Comparison of ENCODE assay signal across 18 cellular contexts in genomic region chr6:27287751-27288135, GRCh38. TPM values are rescaled to one million over a fixed set of nuclear protein-coding genes. Genes with fewer than 3 reads are reported as not detected.
DNase-seq lines count a peak whose midpoint lies in the region; ATAC-seq and TF ChIP-seq lines count a peak whose summit lies in the region.
"Had no signal": no experiment of that assay in that cellular context is flagged by ENCODE, and none has a peak within 500 bp of the region (broad histone marks: within the 10 kb centered on the region; RNA-seq: fewer than 3 reads in every experiment).

No MANE protein-coding gene starts in this region.

- WGBS in trophoblast cell (ENCODE audit: extremely low coverage, insufficient coverage, insufficient read length): no CpG with 5 or more reads among the region's 8 CpGs

- no peak overlapping the region for H4K8ac ChIP-seq in trophoblast cell (ENCODE audit: low read depth, low read length)

- H2BK12ac ChIP-seq in trophoblast cell (ENCODE audit: low read length): no peak overlapping the region

- H4K91ac ChIP-seq in trophoblast cell (ENCODE audit: low read depth, low read length): no peak overlapping the region

- H3K23ac ChIP-seq in trophoblast cell (ENCODE audit: low read length): no peak overlapping the region

- H3K9ac ChIP-seq in trophoblast cell (ENCODE audit: low read length): no peak overlapping the region

- H2BK5ac ChIP-seq in trophoblast cell (ENCODE audit: low read depth, low read length, poor library complexity): no peak overlapping the region

- H3F3A ChIP-seq in PC-9 (ENCODE audit: insufficient read depth, low read depth): peaks cover 8% of the 10 kb centered on the region; the same call in 1 of the 2 replicates

- peaks cover 13% of the 10 kb centered on the region for H3K4me1 Mint-ChIP-seq in activated CD8-positive, alpha-beta T cell treated with anti-CD3 and anti-CD28 coated beads for 36 hours (ENCODE audit: low read depth)
- peaks cover 28% of the 10 kb centered on the region for H3K4me1 Mint-ChIP-seq in activated CD8-positive, alpha-beta T cell treated with anti-CD3 and anti-CD28 coated beads, Interleukin-2, amount 10 ng/mL, durations not matched to agents 7 days and 5 days (ENCODE audit: low read depth)
- peaks cover 0 to 8% (median 4%) of the 10 kb centered on the region in 4 donors for H3K4me1 Mint-ChIP-seq in naive thymus-derived CD8-positive, alpha-beta T cell

- H4K12ac ChIP-seq in trophoblast cell (ENCODE audit: low read depth, low read length): no peak overlapping the region

- H3K27ac Mint-ChIP-seq in activated CD8-positive, alpha-beta T cell treated with anti-CD3 and anti-CD28 coated beads for 36 hours: no peak overlapping the region
- no peak overlapping the region for H3K27ac Mint-ChIP-seq in activated CD8-positive, alpha-beta T cell treated with anti-CD3 and anti-CD28 coated beads, Interleukin-2, amount 10 ng/mL, durations not matched to agents 7 days and 5 days
- H3K27ac Mint-ChIP-seq in naive thymus-derived CD8-positive, alpha-beta T cell: peak overlapping the region in 1 of 10 donors; percentile 36

- no peaks in the 10 kb centered on the region for H4K20me1 ChIP-seq in PC-9 (ENCODE audit: insufficient read depth)

- H3K36me3 ChIP-seq in PC-9 (ENCODE audit: low read depth) (no peaks in the 10 kb centered on the region), trophoblast cell (ENCODE audit: control insufficient read depth in 1 of 2, insufficient read depth in 2 of 2, low read length in 2 of 2) (no peaks in the 10 kb centered on the region)
- no peaks in the 10 kb centered on the region for H3K36me3 ChIP-seq in effector memory CD4-positive, alpha-beta T cell (ENCODE audit: control insufficient read depth, insufficient read depth, low read length)
- H3K36me3 ChIP-seq: gastroesophageal sphincter, left lung, transverse colon had no signal

- no peaks in the 10 kb centered on the region for H3K9me3 ChIP-seq in PC-9 (ENCODE audit: insufficient read depth, low read depth)
- H3K9me3 ChIP-seq in trophoblast cell (ENCODE audit: insufficient read depth, low read depth, low read length): no peaks in the 10 kb centered on the region
- H3K9me3 ChIP-seq in effector memory CD4-positive, alpha-beta T cell (ENCODE audit: control insufficient read depth, low read length): peaks cover 3% of the 10 kb centered on the region

- TF ChIP-seq CTCF in activated CD8-positive, alpha-beta T cell treated with anti-CD3 and anti-CD28 coated beads for 36 hours (IDR thresholded peaks at IDR 0.05): no peak
- TF ChIP-seq CTCF in PC-9 (conservative IDR thresholded peaks at IDR 0.05) (no peak), fibroblast of mammary gland (conservative IDR thresholded peaks at IDR 0.05; ENCODE audit: control insufficient read depth, insufficient read depth, low read depth, low read length) (no peak)

- no peak overlapping the region for H2BK120ac ChIP-seq in trophoblast cell (ENCODE audit: insufficient read depth, low read length, poor library complexity)

- POLR2A ChIA-PET in activated CD8-positive, alpha-beta T cell treated with anti-CD3 and anti-CD28 coated beads for 36 hours (lab: Charles Lee): no interaction called here
- POLR2A ChIA-PET in activated CD8-positive, alpha-beta T cell treated with anti-CD3 and anti-CD28 coated beads, Interleukin-2, amount 10 ng/mL, durations not matched to agents 7 days and 5 days (lab: Charles Lee): no interaction called here
- POLR2A ChIA-PET in PC-9 (lab: Charles Lee; ENCODE audit: unreplicated experiment): no interaction called here
- POLR2A ChIA-PET in naive thymus-derived CD8-positive, alpha-beta T cell (lab: Charles Lee): no interaction called here

- H2AFZ ChIP-seq in PC-9 (peak overlapping the region; percentile 93), trophoblast cell (ENCODE audit: insufficient read depth, low read length, poor library complexity) (no peak overlapping the region)

- ATAC-seq in activated CD8-positive, alpha-beta T cell treated with anti-CD3 and anti-CD28 coated beads for 36 hours: no peak
- no peak for ATAC-seq in activated CD8-positive, alpha-beta T cell treated with anti-CD3 and anti-CD28 coated beads, Interleukin-2, amount 10 ng/mL, durations not matched to agents 7 days and 5 days
- ATAC-seq in naive thymus-derived CD8-positive, alpha-beta T cell: no peak
- ATAC-seq: gastroesophageal sphincter, left lung had no signal

- BruUV-seq in PC-9 (replicated peaks; lab: Mats Ljungman, UMichigan): no TSS peak

- peak overlapping the region; percentile 6 for H3K4me3 Mint-ChIP-seq in activated CD8-positive, alpha-beta T cell treated with anti-CD3 and anti-CD28 coated beads for 36 hours
- H3K4me3 Mint-ChIP-seq in activated CD8-positive, alpha-beta T cell treated with anti-CD3 and anti-CD28 coated beads, Interleukin-2, amount 10 ng/mL, durations not matched to agents 7 days and 5 days: no peak overlapping the region
- peak overlapping the region in 1 of 10 donors; percentile 8 for H3K4me3 Mint-ChIP-seq in naive thymus-derived CD8-positive, alpha-beta T cell

- H3K4me1 ChIP-seq in PC-9 (replicated peaks; ENCODE audit: insufficient read depth): peaks cover 13% of the 10 kb centered on the region; the same call in 1 of the 2 replicates
- peaks cover 3 to 4% of the 10 kb centered on the region in 2 experiments for H3K4me1 ChIP-seq in trophoblast cell (ENCODE audit: control insufficient read depth in 1 of 2, insufficient read depth in 2 of 2, low read length in 2 of 2)
- no peaks in the 10 kb centered on the region for H3K4me1 ChIP-seq in effector memory CD4-positive, alpha-beta T cell (ENCODE audit: control insufficient read depth, insufficient read depth, low read length, poor library complexity, severe bottlenecking)
- H3K4me1 ChIP-seq: gastroesophageal sphincter, left lung, transverse colon had no signal

- no peak overlapping the region for H3K18ac ChIP-seq in trophoblast cell (ENCODE audit: low read length)

- H3K27ac ChIP-seq in PC-9 (no peak overlapping the region), trophoblast cell (ENCODE audit: low read depth, low read length) (no peak overlapping the region)
- no peak overlapping the region for H3K27ac ChIP-seq in effector memory CD4-positive, alpha-beta T cell (ENCODE audit: insufficient read depth, low read length, poor library complexity, severe bottlenecking)
- H3K27ac ChIP-seq: gastroesophageal sphincter, left lung, transverse colon had no signal

- no peak for DNase-seq in activated CD8-positive, alpha-beta T cell treated with anti-CD3 and anti-CD28 coated beads for 36 hours
- no peak for DNase-seq in activated CD8-positive, alpha-beta T cell treated with anti-CD3 and anti-CD28 coated beads, Interleukin-2, amount 10 ng/mL, durations not matched to agents 7 days and 5 days
- DNase-seq in PC-9 (no peak), fibroblast of mammary gland (ENCODE audit: low read depth) (no peak), trophoblast cell (no peak)
- no peak for DNase-seq in effector memory CD4-positive, alpha-beta T cell
- DNase-seq in stimulated activated CD4-positive, alpha-beta T cell treated with anti-CD3 and anti-CD28 coated beads, Interleukin-15, amount 100 ng/mL, for 24 hours: no peak
- DNase-seq in naive thymus-derived CD8-positive, alpha-beta T cell: no peak
- DNase-seq: Calu3, Karpas-422, left lung, NCI-H2029, NCI-H69, nucleus accumbens, SHP77, transverse colon had no signal

- peaks cover 80% of the 10 kb centered on the region for H3K27me3 Mint-ChIP-seq in activated CD8-positive, alpha-beta T cell treated with anti-CD3 and anti-CD28 coated beads for 36 hours
- H3K27me3 Mint-ChIP-seq in activated CD8-positive, alpha-beta T cell treated with anti-CD3 and anti-CD28 coated beads, Interleukin-2, amount 10 ng/mL, durations not matched to agents 7 days and 5 days (ENCODE audit: low read depth): peaks cover 76% of the 10 kb centered on the region
- peaks cover 60 to 99% (median 93%) of the 10 kb centered on the region in 5 donors for H3K27me3 Mint-ChIP-seq in naive thymus-derived CD8-positive, alpha-beta T cell

- no peaks in the 10 kb centered on the region for H3K79me1 ChIP-seq in trophoblast cell (ENCODE audit: low read length)

- intact Hi-C loops in activated CD8-positive, alpha-beta T cell treated with anti-CD3 and anti-CD28 coated beads for 36 hours (cut with micrococcal nuclease): no loop called here
- intact Hi-C loops in PC-9 (cut with micrococcal nuclease; ENCODE audit: unreplicated experiment): no loop called here

- H3K9me3 Mint-ChIP-seq in activated CD8-positive, alpha-beta T cell treated with anti-CD3 and anti-CD28 coated beads for 36 hours: peaks cover 36% of the 10 kb centered on the region
- peaks cover 32% of the 10 kb centered on the region for H3K9me3 Mint-ChIP-seq in activated CD8-positive, alpha-beta T cell treated with anti-CD3 and anti-CD28 coated beads, Interleukin-2, amount 10 ng/mL, durations not matched to agents 7 days and 5 days (ENCODE audit: insufficient read depth)
- H3K9me3 Mint-ChIP-seq in naive thymus-derived CD8-positive, alpha-beta T cell: peaks cover 8 to 87% (median 65%) of the 10 kb centered on the region in 9 donors

- CTCF ChIA-PET in activated CD8-positive, alpha-beta T cell treated with anti-CD3 and anti-CD28 coated beads for 36 hours (lab: Charles Lee): no interaction called here
- CTCF ChIA-PET in activated CD8-positive, alpha-beta T cell treated with anti-CD3 and anti-CD28 coated beads, Interleukin-2, amount 10 ng/mL, durations not matched to agents 7 days and 5 days (lab: Charles Lee): no interaction called here
- CTCF ChIA-PET in PC-9 (lab: Charles Lee): no interaction called here

- peaks cover 15% of the 10 kb centered on the region for H3K36me3 Mint-ChIP-seq in activated CD8-positive, alpha-beta T cell treated with anti-CD3 and anti-CD28 coated beads for 36 hours (ENCODE audit: low read depth)
- peaks cover 30% of the 10 kb centered on the region for H3K36me3 Mint-ChIP-seq in activated CD8-positive, alpha-beta T cell treated with anti-CD3 and anti-CD28 coated beads, Interleukin-2, amount 10 ng/mL, durations not matched to agents 7 days and 5 days (ENCODE audit: low read depth)
- H3K36me3 Mint-ChIP-seq in naive thymus-derived CD8-positive, alpha-beta T cell: peaks cover 25 to 80% (median 47%) of the 10 kb centered on the region in 3 donors

- no peak overlapping the region for H3K4ac ChIP-seq in trophoblast cell (ENCODE audit: low read depth, low read length)

- no peak overlapping the region for H2AK5ac ChIP-seq in trophoblast cell (ENCODE audit: low read length)

- H3K4me2 ChIP-seq in PC-9: peak overlapping the region; percentile 97
- peak overlapping the region; percentile 81 for H3K4me2 ChIP-seq in trophoblast cell (ENCODE audit: low read length)

- H3K9me2 ChIP-seq in PC-9 (ENCODE audit: insufficient read depth): no peaks in the 10 kb centered on the region

- no peak overlapping the region for H3K14ac ChIP-seq in trophoblast cell (ENCODE audit: low read length)

- H3K79me2 ChIP-seq in PC-9 (ENCODE audit: low read depth) (no peaks in the 10 kb centered on the region), trophoblast cell (ENCODE audit: control insufficient read depth, insufficient read depth, low read length, poor library complexity) (no peaks in the 10 kb centered on the region)

- H3K4me3 ChIP-seq in PC-9: peak overlapping the region; percentile 89
- peak overlapping the region; percentile 29 for H3K4me3 ChIP-seq in fibroblast of mammary gland (ENCODE audit: control insufficient read depth, low read depth, low read length)
- no peak overlapping the region for H3K4me3 ChIP-seq in trophoblast cell (ENCODE audit: low read depth, low read length)
- H3K4me3 ChIP-seq in effector memory CD4-positive, alpha-beta T cell (ENCODE audit: insufficient read depth, low read depth, low read length, poor library complexity, severe bottlenecking): no peak overlapping the region
- H3K4me3 ChIP-seq: gastroesophageal sphincter, left lung, transverse colon had no signal

- no peaks in the 10 kb centered on the region for H3K27me3 ChIP-seq in PC-9 (ENCODE audit: insufficient read depth, low read depth)
- no peaks in the 10 kb centered on the region for H3K27me3 ChIP-seq in trophoblast cell (ENCODE audit: insufficient read depth, low read length)
- H3K27me3 ChIP-seq in effector memory CD4-positive, alpha-beta T cell (replicated peaks; ENCODE audit: control insufficient read depth, insufficient read depth, low read length, poor library complexity, severe bottlenecking): peaks cover 68% of the 10 kb centered on the region

RNA-seq across cellular contexts. Expression of gene POM121L2, which starts 24.3 kb away (rescaled TPM):
- total RNA-seq in activated CD8-positive, alpha-beta T cell treated with anti-CD3 and anti-CD28 coated beads for 36 hours: not detected
- total RNA-seq in activated CD8-positive, alpha-beta T cell treated with anti-CD3 and anti-CD28 coated beads, Interleukin-2, amount 10 ng/mL, durations not matched to agents 7 days and 5 days: not detected
- total RNA-seq in PC-9 (2021): 0.26 TPM in 1 of 2 replicates, not detected in the other
- polyA plus RNA-seq in trophoblast cell (2013): 0.01 TPM in 2 replicates
- not detected for total RNA-seq in naive thymus-derived CD8-positive, alpha-beta T cell
- polyA plus RNA-seq in naive thymus-derived CD8-positive, alpha-beta T cell: not detected
- total RNA-seq: A172, Calu3, gastroesophageal sphincter, left lung, transverse colon had no signal

RNA-seq across cellular contexts. Expression of gene PRSS16, which starts 40.2 kb away (rescaled TPM):
- 1 to 10 TPM in 1 of 2 experiments, under 1 TPM in 1; 0.65 to 1.9 TPM for total RNA-seq in activated CD8-positive, alpha-beta T cell treated with anti-CD3 and anti-CD28 coated beads for 36 hours
- under 1 TPM; 0.81 to 0.82 TPM for total RNA-seq in activated CD8-positive, alpha-beta T cell treated with anti-CD3 and anti-CD28 coated beads, Interleukin-2, amount 10 ng/mL, durations not matched to agents 7 days and 5 days
- 32.3 and 32.5 TPM in 2 replicates for total RNA-seq in PC-9 (2021)
- polyA plus RNA-seq in trophoblast cell (2013): 10.0 and 10.1 TPM in 2 replicates
- under 1 TPM in 1 of 2 experiments, not detected in 1; 0.25 TPM for total RNA-seq in naive thymus-derived CD8-positive, alpha-beta T cell
- 1 to 10 TPM in 1 of 3 donors, under 1 TPM in 1, not detected in 1; 0.57 to 1.0 TPM for polyA plus RNA-seq in naive thymus-derived CD8-positive, alpha-beta T cell

Comparison
In these comparisons a context has a peak if more than half of its experiments do, and no peak if none do; other contexts are left out.
1. H3K4me3 ChIP-seq: peak in PC-9 (single experiment) and fibroblast of mammary gland (single experiment); none in trophoblast cell (single experiment) and effector memory CD4-positive, alpha-beta T cell (single experiment).
2. RNA of gene PRSS16, which starts 40.2 kb away (total RNA-seq): 32.3 to 32.5 TPM in PC-9; 0.65 to 1.9 TPM in activated CD8-positive, alpha-beta T cell treated with anti-CD3 and anti-CD28 coated beads for 36 hours, 0.81 to 0.82 TPM in activated CD8-positive, alpha-beta T cell treated with anti-CD3 and anti-CD28 coated beads, Interleukin-2, amount 10 ng/mL, durations not matched to agents 7 days and 5 days and 0.25 TPM in naive thymus-derived CD8-positive, alpha-beta T cell; every median in the first group is over 10 times any median in the second.